Comparison of ENCODE assay signal across 8 cellular contexts in genomic region chr16:9226924-9227323, GRCh38.
"Had no signal": no experiment of that assay in that cellular context is flagged by ENCODE, and none has a peak within 500 bp of the region (broad histone marks: within the 10 kb centered on the region; RNA-seq: fewer than 3 reads in every experiment).

No MANE protein-coding gene starts in this region.

- H3K4me3 ChIP-seq: GM12878 had no signal

- ATAC-seq: GM12878 had no signal

- DNase-seq: GDM1, GF-D8 had no signal

- FAIRE-seq: G401.6, GM12878, GM12891, GM12892, GM18507, GM19239 had no signal
